In the genomic region with DNA sequence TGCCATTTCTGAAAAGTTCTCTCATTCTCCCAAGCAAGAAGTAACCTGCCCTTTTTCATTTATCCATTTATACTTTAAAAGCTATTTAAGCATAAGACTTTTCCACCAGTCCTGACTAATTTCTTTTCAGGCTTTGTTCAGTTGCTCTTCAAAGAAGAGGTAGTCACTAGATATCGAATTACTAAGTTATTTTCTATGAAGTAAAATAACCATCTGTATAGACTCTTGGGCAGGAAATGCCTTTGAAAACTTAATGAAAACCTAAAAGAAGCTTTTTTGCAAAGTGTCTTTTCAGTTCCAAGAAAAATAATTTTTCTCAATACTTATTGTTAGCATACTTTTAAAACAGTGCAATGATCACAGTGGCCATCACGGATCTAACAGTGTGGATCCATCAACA, we compare ENCODE assay signal across 29 cellular contexts. TPM values are rescaled to one million over a fixed set of nuclear protein-coding genes. Genes with fewer than 3 reads are reported as not detected.
"Had no signal": no experiment of that assay in that cellular context is flagged by ENCODE, and none has a peak within 500 bp of the region (broad histone marks: within the 10 kb centered on the region; RNA-seq: fewer than 3 reads in every experiment).

No MANE protein-coding gene starts in this region.

- H3K27me3 ChIP-seq: body of pancreas, colonic mucosa, dorsolateral prefrontal cortex, heart left ventricle, right lobe of liver, tibial nerve had no signal

- H3K36me3 Mint-ChIP-seq: activated CD8-positive, alpha-beta memory T cell treated with anti-CD3 and anti-CD28 coated beads, Interleukin-2, amount 10 ng/mL, durations not matched to agents 7 days and 5 days; activated naive CD4-positive, alpha-beta T cell treated with anti-CD3 and anti-CD28 coated beads, Interleukin-2, amount 50 U/mL, for 24 hours; immature natural killer cell; mesothelial cell of epicardium; naive B cell had no signal

- H3K27me3 Mint-ChIP-seq: activated CD8-positive, alpha-beta memory T cell treated with anti-CD3 and anti-CD28 coated beads, Interleukin-2, amount 10 ng/mL, durations not matched to agents 7 days and 5 days; naive B cell had no signal

- H3K4me1 Mint-ChIP-seq: activated CD4-positive, alpha-beta T cell treated with anti-CD3 and anti-CD28 coated beads for 36 hours; activated CD8-positive, alpha-beta memory T cell treated with anti-CD3 and anti-CD28 coated beads, Interleukin-2, amount 10 ng/mL, durations not matched to agents 7 days and 5 days; activated naive CD4-positive, alpha-beta T cell treated with anti-CD3 and anti-CD28 coated beads, Interleukin-2, amount 50 U/mL, for 24 hours; immature natural killer cell; mesothelial cell of epicardium had no signal

- H3K36me3 ChIP-seq: colonic mucosa, neutrophil, right lobe of liver, tibial nerve had no signal

- FAIRE-seq: kidney had no signal

- H3K4me1 ChIP-seq: body of pancreas, colonic mucosa, tibial nerve had no signal

- H3K27ac ChIP-seq: body of pancreas, colonic mucosa, dorsolateral prefrontal cortex, neutrophil, right lobe of liver, tibial nerve had no signal

- H3K9me3 ChIP-seq: body of pancreas, colonic mucosa, heart left ventricle, neutrophil, right lobe of liver, tibial nerve had no signal

- H3K27ac Mint-ChIP-seq: activated CD4-positive, alpha-beta T cell treated with anti-CD3 and anti-CD28 coated beads for 36 hours; activated CD8-positive, alpha-beta memory T cell treated with anti-CD3 and anti-CD28 coated beads, Interleukin-2, amount 10 ng/mL, durations not matched to agents 7 days and 5 days; activated CD8-positive, alpha-beta T cell treated with anti-CD3 and anti-CD28 coated beads, Interleukin-2, amount 10 ng/mL, durations not matched to agents 7 days and 5 days; activated naive CD4-positive, alpha-beta T cell treated with anti-CD3 and anti-CD28 coated beads, Interleukin-2, amount 50 U/mL, for 24 hours; activated T-helper 2 cell treated with anti-CD3 and anti-CD28 coated beads, Interferon-gamma antibody, Interleukin-2, Interleukin-4, amounts not matched to agents 10 μg/mL and 5 μg/mL and 100 μg/mL, durations not matched to agents 14 hours and 24 hours and 36 hours; immature natural killer cell; mesothelial cell of epicardium; naive B cell; nephron progenitor cell had no signal

- H3K4me3 Mint-ChIP-seq: activated CD4-positive, alpha-beta T cell treated with anti-CD3 and anti-CD28 coated beads for 36 hours; activated CD8-positive, alpha-beta memory T cell treated with anti-CD3 and anti-CD28 coated beads, Interleukin-2, amount 10 ng/mL, durations not matched to agents 7 days and 5 days; activated CD8-positive, alpha-beta T cell treated with anti-CD3 and anti-CD28 coated beads, Interleukin-2, amount 10 ng/mL, durations not matched to agents 7 days and 5 days; activated naive CD4-positive, alpha-beta T cell treated with anti-CD3 and anti-CD28 coated beads, Interleukin-2, amount 50 U/mL, for 24 hours; immature natural killer cell; mesothelial cell of epicardium; nephron progenitor cell had no signal

- DNase-seq: activated CD4-positive, alpha-beta T cell treated with anti-CD3 and anti-CD28 coated beads for 36 hours; activated CD4-positive, CD25-positive, alpha-beta regulatory T cell; activated CD8-positive, alpha-beta memory T cell treated with anti-CD3 and anti-CD28 coated beads, Interleukin-2, amount 10 ng/mL, durations not matched to agents 7 days and 5 days; activated CD8-positive, alpha-beta T cell treated with anti-CD3 and anti-CD28 coated beads, Interleukin-2, amount 10 ng/mL, durations not matched to agents 7 days and 5 days; activated T-cell treated with anti-CD3 and anti-CD28 coated beads, Interleukin-2, amount 50 U/mL, for 48 hours; body of pancreas; cerebellar nuclear complex; colonic mucosa; dorsolateral prefrontal cortex; effector memory CD4-positive, alpha-beta T cell; erythroblast; heart left ventricle; hypothalamus; immature natural killer cell; kidney; left colon; mammary epithelial cell; naive B cell; nephron progenitor cell; right lobe of liver; stimulated activated CD4-positive, alpha-beta T cell treated with anti-CD3 and anti-CD28 coated beads, Interleukin-2, amount 100 ng/mL, for 48 hours; stimulated activated naive CD4-positive, alpha-beta T cell treated with Interleukin-2 at 50 U/mL for 16 hours had no signal

- ATAC-seq: activated CD4-positive, alpha-beta T cell treated with anti-CD3 and anti-CD28 coated beads for 36 hours; activated CD8-positive, alpha-beta memory T cell treated with anti-CD3 and anti-CD28 coated beads, Interleukin-2, amount 10 ng/mL, durations not matched to agents 7 days and 5 days; activated CD8-positive, alpha-beta T cell treated with anti-CD3 and anti-CD28 coated beads, Interleukin-2, amount 10 ng/mL, durations not matched to agents 7 days and 5 days; body of pancreas; heart left ventricle; left colon; right lobe of liver had no signal

- H3K4me3 ChIP-seq: body of pancreas, colonic mucosa, dorsolateral prefrontal cortex, heart left ventricle, right lobe of liver, tibial nerve had no signal

- H3K9me3 Mint-ChIP-seq: activated T-helper 2 cell treated with anti-CD3 and anti-CD28 coated beads, Interferon-gamma antibody, Interleukin-2, Interleukin-4, amounts not matched to agents 10 μg/mL and 5 μg/mL and 100 μg/mL, durations not matched to agents 14 hours and 24 hours and 36 hours; mesothelial cell of epicardium; nephron progenitor cell had no signal

RNA-seq across cellular contexts. Expression of a gene that starts 31.3 kb away (rescaled TPM):
- total RNA-seq: activated CD4-positive, alpha-beta T cell treated with anti-CD3 and anti-CD28 coated beads for 36 hours; activated CD8-positive, alpha-beta memory T cell treated with anti-CD3 and anti-CD28 coated beads, Interleukin-2, amount 10 ng/mL, durations not matched to agents 7 days and 5 days; activated CD8-positive, alpha-beta T cell treated with anti-CD3 and anti-CD28 coated beads, Interleukin-2, amount 10 ng/mL, durations not matched to agents 7 days and 5 days; activated T-helper 2 cell treated with anti-CD3 and anti-CD28 coated beads, Interferon-gamma antibody, Interleukin-2, Interleukin-4, amounts not matched to agents 10 μg/mL and 5 μg/mL and 100 μg/mL, durations not matched to agents 14 hours and 24 hours and 36 hours; body of pancreas; fibroblast of villous mesenchyme; mammary epithelial cell had no signal
- polyA plus RNA-seq: liver had no signal
